10 cellular contexts compared by ENCODE assay signal in genomic region chr2:41432459-41432858, GRCh38.
"Had no signal": no experiment of that assay in that cellular context is flagged by ENCODE, and none has a peak within 500 bp of the region (broad histone marks: within the 10 kb centered on the region; RNA-seq: fewer than 3 reads in every experiment).

No MANE protein-coding gene starts in this region.

- H3K4me3 Mint-ChIP-seq: H9, HFFc6 had no signal

- H3K4me1 Mint-ChIP-seq: H9 had no signal

- ATAC-seq: HCT116, K562 had no signal

- FAIRE-seq: H1, H54, HTR-8/SVneo, K562 had no signal

- H3K27ac Mint-ChIP-seq: H9, HFFc6 had no signal

- DNase-seq: GM23248, H9, HFFc6, IMR-90, KG1 had no signal
